ENCODE assay signal across 8 cellular contexts in the genomic region with DNA sequence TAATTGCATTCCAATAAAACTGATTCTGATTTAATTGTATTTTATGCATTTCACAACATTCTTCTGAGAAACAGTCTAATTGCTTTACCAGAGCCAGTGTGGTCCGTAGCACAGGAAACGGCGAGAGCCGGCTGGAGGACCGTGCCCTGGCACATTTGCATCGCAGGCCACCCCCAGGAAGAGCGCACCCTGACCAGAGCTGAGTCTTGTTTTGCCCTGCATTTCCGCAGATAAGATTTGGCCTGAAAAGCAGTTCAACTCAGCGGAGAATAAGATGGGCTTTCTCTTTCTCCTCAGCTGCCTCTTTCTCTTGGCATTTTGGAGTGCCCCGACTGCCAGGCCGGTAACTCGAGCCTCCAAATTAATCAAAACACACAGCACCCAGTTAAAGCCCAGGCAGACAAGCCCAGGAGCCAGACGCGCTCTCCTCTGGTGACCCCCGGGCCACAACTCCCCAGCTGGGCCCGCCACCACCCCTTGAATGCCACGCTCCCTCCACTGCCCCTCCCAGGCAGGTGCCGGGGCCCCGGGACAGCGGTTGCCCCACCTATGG. TPM values are rescaled to one million over a fixed set of nuclear protein-coding genes. Genes with fewer than 3 reads are reported as not detected.
DNase-seq lines count a peak whose midpoint lies in the region; ATAC-seq, FAIRE-seq and TF ChIP-seq lines count a peak whose summit lies in the region.

No MANE protein-coding gene starts in this region.

- peak in 1 of 2 donors; percentile 44 for TF ChIP-seq POLR2A in adrenal gland (IDR thresholded peaks at IDR 0.05)
- TF ChIP-seq POLR2A in tibial nerve (IDR thresholded peaks at IDR 0.05), result no peak

- H3K4me1 ChIP-seq in Caco-2 (no peaks in the 10 kb centered on the region), adrenal gland (replicated peaks in 1 of 2) (peaks cover 0 to 6% of the 10 kb centered on the region in 2 donors), kidney (ENCODE audit: control insufficient read depth in 1 of 2, insufficient read depth in 1 of 2, low read depth in 1 of 2, low read length in 2 of 2) (peaks cover 3 to 8% of the 10 kb centered on the region in 2 donors), tibial nerve (peaks cover 0 to 19% (median 8%) of the 10 kb centered on the region in 4 donors)

- H3K27ac Mint-ChIP-seq in Caco-2 (ENCODE audit: unreplicated experiment) (no peak overlapping the region), CD14-positive monocyte (no peak overlapping the region)

- H3K36me3 Mint-ChIP-seq in Caco-2 (ENCODE audit: insufficient read depth, unreplicated experiment) (no peaks in the 10 kb centered on the region), CD14-positive monocyte (no peaks in the 10 kb centered on the region)

- H3K4me3 ChIP-seq in Caco-2 (ENCODE audit: low read depth, low read length) (peak overlapping the region; percentile 62), adrenal gland (peak overlapping the region; percentile 41 to 89 (median 67)), kidney (ENCODE audit: low read length in 2 of 2) (peak overlapping the region; percentile 70 to 75), tibial nerve (peak overlapping the region; percentile 17 to 49 (median 38))

- no peak for TF ChIP-seq EP300 in tibial nerve (IDR thresholded peaks at IDR 0.05)

- H3K9me3 ChIP-seq in Caco-2, result no peaks in the 10 kb centered on the region
- no peaks in the 10 kb centered on the region for H3K9me3 ChIP-seq in adrenal gland (replicated peaks in 1 of 3)
- no peaks in the 10 kb centered on the region for H3K9me3 ChIP-seq in kidney (ENCODE audit: control insufficient read depth in 1 of 2, low read length in 2 of 2)
- peaks cover 0 to 13% (median 0%) of the 10 kb centered on the region in 4 donors for H3K9me3 ChIP-seq in tibial nerve

- FAIRE-seq in kidney (lab: Jason Lieb, UNC), result no peak

- H3K27me3 ChIP-seq in Caco-2 (replicated peaks; ENCODE audit: control insufficient read depth, insufficient read depth, low read length) (no peaks in the 10 kb centered on the region), adrenal gland (no peaks in the 10 kb centered on the region), tibial nerve (peaks cover 0 to 53% of the 10 kb centered on the region in 2 donors)

- no peaks in the 10 kb centered on the region for H3K4me1 Mint-ChIP-seq in Caco-2 (ENCODE audit: low read depth, unreplicated experiment)
- H3K4me1 Mint-ChIP-seq in CD14-positive monocyte, result no peaks in the 10 kb centered on the region

- H3K27me3 Mint-ChIP-seq in Caco-2 (ENCODE audit: insufficient read depth, unreplicated experiment) (peaks cover 4% of the 10 kb centered on the region), CD14-positive monocyte (ENCODE audit: low read depth in 3 of 3) (peaks cover 50 to 67% (median 56%) of the 10 kb centered on the region in 3 donors)

- H3K36me3 ChIP-seq in Caco-2 (ENCODE audit: control insufficient read depth, insufficient read depth, low read length) (no peaks in the 10 kb centered on the region), adrenal gland (replicated peaks in 1 of 2) (no peaks in the 10 kb centered on the region), kidney (ENCODE audit: control insufficient read depth in 1 of 2, insufficient read depth in 2 of 2, low read length in 2 of 2) (no peaks in the 10 kb centered on the region), tibial nerve (no peaks in the 10 kb centered on the region)

- DNase-seq in Caco-2, result no peak
- DNase-seq in adrenal gland, result peak in 5 of 7 donors; percentile 30 to 68 (median 39)
- DNase-seq in kidney, result peak; percentile 79
- no peak for DNase-seq in tibial nerve (ENCODE audit: low spot score in 2 of 2)
- no peak for DNase-seq in CD14-positive monocyte (ENCODE audit: low spot score)
- DNase-seq in H4 (ENCODE audit: low spot score), result no peak

- H3K9ac ChIP-seq in kidney (ENCODE audit: low read length in 2 of 2), result peak overlapping the region; percentile 51 to 63

- TF ChIP-seq CTCF in Caco-2 (IDR thresholded peaks at IDR 0.05; ENCODE audit: insufficient read depth in 1 of 2, low read depth in 1 of 2, low read length in 1 of 2, severe bottlenecking in 1 of 2, unreplicated experiment in 1 of 2) (no peak), adrenal gland (IDR thresholded peaks at IDR 0.05) (no peak), kidney (IDR thresholded peaks at IDR 0.05; ENCODE audit: borderline replicate concordance, extremely low read depth, insufficient read depth) (no peak), tibial nerve (IDR thresholded peaks at IDR 0.05) (no peak), CD14-positive monocyte (IDR thresholded peaks at IDR 0.05) (no peak)

- 0 to 5% (median 1%) methylated on average over 9 to 20 of the region's 20 CpGs for WGBS in adrenal gland, 4 donors
- 2 to 3% methylated on average over 20 of the region's 20 CpGs for WGBS in tibial nerve, 2 donors

- BruUV-seq in Caco-2 (replicated peaks; lab: Mats Ljungman, UMichigan), result TSS peak; percentile 29

- CTCF ChIA-PET in Caco-2 (lab: Charles Lee), result no interaction called here

- POLR2A ChIA-PET in Caco-2 (lab: Charles Lee), result no interaction called here

- intact Hi-C loops in Caco-2 (cut with micrococcal nuclease; ENCODE audit: unreplicated experiment) (loop anchor here (10.0 kb wide), 1 partner anchor 161 kb away; a partner anchor contains a TSS), adrenal gland (cut with DNase I) (no loop called here), kidney (cut with DNase I) (no loop called here), CD14-positive monocyte (cut with micrococcal nuclease) (no loop called here)

- ATAC-seq in GM19324 (IDR thresholded peaks at IDR 0.05; ENCODE audit: low FRiP score, unreplicated experiment) (peak; percentile 81), HG03159 (IDR thresholded peaks at IDR 0.05; ENCODE audit: unreplicated experiment) (peak; percentile 65)

- H3K4me3 Mint-ChIP-seq in Caco-2 (ENCODE audit: unreplicated experiment), result peak overlapping the region; percentile 76
- peak overlapping the region in 1 of 2 donors; percentile 72 for H3K4me3 Mint-ChIP-seq in CD14-positive monocyte

- H3K9me3 Mint-ChIP-seq in Caco-2 (ENCODE audit: unreplicated experiment), result no peaks in the 10 kb centered on the region
- peaks cover 0 to 6% (median 3%) of the 10 kb centered on the region in 7 donors for H3K9me3 Mint-ChIP-seq in CD14-positive monocyte

- H3K27ac ChIP-seq in adrenal gland, result peak overlapping the region; percentile 80 to 92 (median 88)
- peak overlapping the region; percentile 80 to 88 for H3K27ac ChIP-seq in kidney (ENCODE audit: low read depth in 2 of 2, low read length in 2 of 2)
- peak overlapping the region in 1 of 4 donors; percentile 75 for H3K27ac ChIP-seq in tibial nerve

RNA-seq across cellular contexts. Expression of a gene that starts 0.5 kb away (rescaled TPM):
- total RNA-seq in Caco-2 (2022) (8.7 and 9.5 TPM in 2 replicates), adrenal gland (10 to 100 TPM; 10.5 to 41.6 (median 26.0) TPM), kidney (53.3 TPM), tibial nerve (1 to 10 TPM in 3 of 4 donors, under 1 TPM in 1; 0.90 to 5.7 (median 3.1) TPM)
- polyA plus RNA-seq in adrenal gland (10 to 100 TPM in 1 of 3 donors, 1 to 10 TPM in 2; 4.3 to 12.3 (median 7.4) TPM), kidney (ENCODE audit: insufficient read depth, low read depth, low replicate concordance) (7.2 TPM), CD14-positive monocyte (under 1 TPM in 1 of 2 donors, not detected in 1; 0.03 TPM)
- 0.17 and 0.18 TPM in 2 replicates for total RNA-seq in H4 (2014; rRNA removed; shearing (Covaris generic))

RNA-seq across cellular contexts. Expression of a gene that starts 0.9 kb away (rescaled TPM):
- total RNA-seq in Caco-2 (2022) (4.2 and 4.7 TPM in 2 replicates), adrenal gland (10 to 100 TPM in 7 of 8 donors, 1 to 10 TPM in 1; 6.0 to 51.0 (median 19.6) TPM), kidney (48.8 TPM), tibial nerve (1 to 10 TPM; 3.9 to 8.6 (median 7.6) TPM)
- polyA plus RNA-seq in adrenal gland (10 to 100 TPM in 2 of 3 donors, 1 to 10 TPM in 1; 4.3 to 53.6 (median 35.1) TPM), kidney (ENCODE audit: insufficient read depth, low read depth, low replicate concordance) (20.8 TPM), CD14-positive monocyte (not detected)
- not detected in 2 replicates for total RNA-seq in H4 (2014; rRNA removed; shearing (Covaris generic))

Comparison
In these comparisons a context has a peak if more than half of its experiments do, and no peak if none do; other contexts are left out.
1. DNase-seq: peak in adrenal gland (5 of 7) and kidney (single experiment); none in Caco-2 (0 of 2), tibial nerve (0 of 2), CD14-positive monocyte (single experiment) and H4 (single experiment).
2. Peak in every context shown above with its lines, with median percentiles within 50 percentile points of each other: H3K4me3 ChIP-seq.